In the genomic region with DNA sequence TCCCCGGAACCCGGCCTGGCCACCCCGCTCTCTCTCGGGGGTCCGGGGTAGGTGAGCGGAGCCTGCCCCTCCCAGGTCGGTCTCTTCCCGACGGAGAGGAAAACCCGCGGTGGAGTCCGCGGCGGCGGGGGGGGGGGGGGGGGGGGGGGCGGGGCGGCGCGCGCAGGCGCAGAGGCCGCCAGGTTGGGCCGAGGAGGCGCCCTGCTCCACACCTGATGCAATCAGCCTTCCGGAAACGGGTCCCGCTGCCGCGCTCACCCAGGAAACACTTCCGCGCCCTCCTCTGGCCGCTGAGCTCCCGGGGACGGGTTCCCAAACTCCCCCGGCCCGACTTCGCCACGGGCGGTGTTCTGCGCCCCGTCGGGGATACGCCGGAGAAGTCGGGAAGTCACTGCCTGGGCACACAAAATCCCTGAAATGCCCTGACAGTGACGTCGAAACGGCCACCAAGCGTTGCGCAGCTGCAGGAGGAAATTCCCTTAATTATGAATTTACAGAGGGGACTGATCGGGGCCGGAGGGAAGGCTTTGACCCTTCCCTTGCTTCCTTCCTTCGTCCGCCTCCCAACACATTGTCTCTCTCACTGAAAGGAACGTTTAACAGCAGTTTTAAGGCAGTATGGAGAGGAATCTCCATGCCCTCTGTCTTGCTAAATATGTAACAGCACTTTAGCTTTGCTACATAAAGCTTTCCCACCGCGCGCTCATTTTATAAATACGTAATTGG, we compare ENCODE assay signal across 1 cellular context.
TF ChIP-seq lines count a peak whose summit lies in the region.

No MANE protein-coding gene starts in this region.

TF ChIP-seq in HCT116, 20 proteins besides CTCF, POLR2A, EP300 and RAD21 (continued from another document):
- TF ChIP-seq SP1 (IDR thresholded peaks at IDR 0.05; ENCODE audit: low read depth) (no peak), ZNF274 (IDR thresholded peaks at IDR 0.05; ENCODE audit: low read depth, low read length) (no peak), JUND (IDR thresholded peaks at IDR 0.05) (no peak), CBX3 (IDR thresholded peaks at IDR 0.05; ENCODE audit: low read depth) (no peak), POLR2AphosphoS5 (IDR thresholded peaks at IDR 0.05; ENCODE audit: low read depth, low read length) (peak; percentile 88), ZBTB33 (IDR thresholded peaks at IDR 0.05; ENCODE audit: extremely low read depth, insufficient replicate concordance, low read length) (peak; percentile 40), ZFX (IDR thresholded peaks at IDR 0.05) (peak; percentile 21; the same call in 1 of the 2 replicates), FOSL1 (IDR thresholded peaks at IDR 0.05; ENCODE audit: low read depth) (no peak), ELF1 (IDR thresholded peaks at IDR 0.05; ENCODE audit: borderline replicate concordance, low read depth) (no peak)
- TF ChIP-seq, protein P1, sequence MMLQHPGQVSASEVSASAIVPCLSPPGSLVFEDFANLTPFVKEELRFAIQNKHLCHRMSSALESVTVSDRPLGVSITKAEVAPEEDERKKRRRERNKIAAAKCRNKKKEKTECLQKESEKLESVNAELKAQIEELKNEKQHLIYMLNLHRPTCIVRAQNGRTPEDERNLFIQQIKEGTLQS (IDR thresholded peaks at IDR 0.05): no peak
